20 cellular contexts compared by ENCODE assay signal in the genomic region with DNA sequence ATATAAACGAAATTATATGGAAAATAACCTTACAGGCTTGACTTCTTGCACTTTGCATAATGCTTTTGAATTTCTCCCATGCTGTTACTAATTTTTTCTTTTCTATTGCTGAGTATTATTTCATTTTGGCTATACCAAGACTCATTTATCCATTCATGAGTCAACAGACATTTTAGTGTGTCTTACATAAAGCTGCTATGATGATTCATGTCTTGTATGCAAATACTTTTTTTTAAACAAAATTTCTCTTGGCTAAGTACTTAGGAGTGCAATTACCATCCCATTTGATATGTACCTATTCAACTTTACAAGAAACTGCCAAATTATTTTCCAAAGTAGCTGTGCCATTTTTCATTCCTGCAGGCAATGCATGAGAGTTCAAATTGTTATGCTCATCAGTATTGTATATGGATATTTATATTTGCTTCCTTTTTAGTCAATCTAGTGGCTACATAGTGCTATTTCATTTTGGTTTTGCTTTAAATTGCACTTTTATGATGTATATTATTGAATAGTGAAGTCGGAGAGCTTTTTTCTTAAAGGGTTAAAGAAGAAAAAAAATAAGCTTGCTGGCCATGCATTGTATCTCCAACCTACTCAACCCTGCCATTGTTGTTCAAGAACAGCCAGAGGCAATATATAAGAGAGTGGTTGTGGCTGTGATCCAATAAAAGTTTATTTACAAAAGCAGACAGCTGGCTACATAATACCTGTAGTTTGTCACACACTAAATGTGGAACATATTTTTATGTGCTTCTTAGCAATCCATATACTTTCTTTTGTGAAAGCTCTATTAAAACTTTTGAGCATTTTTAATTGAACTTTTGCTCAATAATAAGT.
DNase-seq lines count a peak whose midpoint lies in the region; ATAC-seq and TF ChIP-seq lines count a peak whose summit lies in the region.
"Had no signal": no experiment of that assay in that cellular context is flagged by ENCODE, and none has a peak within 500 bp of the region (broad histone marks: within the 10 kb centered on the region; RNA-seq: fewer than 3 reads in every experiment).

No MANE protein-coding gene starts in this region.

- peak; percentile 69 for DNase-seq in ELR (ENCODE audit: low read depth)
- peak in 2 of 3 experiments; percentile 51 to 87 for DNase-seq in NCI-H1417 (lab: John Stamatoyannopoulos, UW)
- DNase-seq in NCI-H774 (lab: John Stamatoyannopoulos, UW), result peak; percentile 23
- peak; percentile 25 to 57 for DNase-seq in foreskin keratinocyte
- DNase-seq in activated gamma-delta T cell treated with Interleukin-2 at 50 U/mL for 16 hours, result no peak
- no peak for DNase-seq in Right ventricle myocardium superior
- DNase-seq: activated CD4-positive, alpha-beta T cell treated with anti-CD3 and anti-CD28 coated beads, Interleukin-2, amount 50 U/mL, for 1 hour; activated gamma-delta T cell; adrenal gland; CD4-positive, alpha-beta memory T cell; Kasumi-1; mesendoderm; naive thymus-derived CD4-positive, alpha-beta T cell; NCI-H1694 treated with DMSO at 0.1 percent for 48 hours; right cardiac atrium; RPMI8226; T-helper 1 cell had no signal

- peak; percentile 82 for ATAC-seq in foreskin keratinocyte
- no peak for ATAC-seq in GM18909 (IDR thresholded peaks at IDR 0.05; ENCODE audit: poor library complexity, unreplicated experiment)
- no peak for ATAC-seq in Right ventricle myocardium superior (ENCODE audit: poor library complexity)
- ATAC-seq: gastroesophageal sphincter; naive thymus-derived CD4-positive, alpha-beta T cell; right cardiac atrium had no signal

- intact Hi-C loops in Right ventricle myocardium superior (cut with DNase I), result no loop called here

- H3K27me3 ChIP-seq in foreskin keratinocyte, result no peaks in the 10 kb centered on the region
- H3K27me3 ChIP-seq: adrenal gland, gastroesophageal sphincter had no signal

- no peak overlapping the region for H3K27ac ChIP-seq in foreskin keratinocyte
- H3K27ac ChIP-seq: adrenal gland, epithelial cell of prostate, gastroesophageal sphincter had no signal

- peaks cover 4% of the 10 kb centered on the region for H3K4me1 ChIP-seq in foreskin keratinocyte
- H3K4me1 ChIP-seq: adrenal gland, gastroesophageal sphincter had no signal

- no peak for TF ChIP-seq CTCF in foreskin keratinocyte (conservative IDR thresholded peaks at IDR 0.05)

Comparison
In these comparisons a context has a peak if more than half of its experiments do, and no peak if none do; other contexts are left out.
1. DNase-seq: peak in ELR (single experiment), NCI-H1417 (2 of 3), NCI-H774 (single experiment) and foreskin keratinocyte (2 of 2); none in activated gamma-delta T cell treated with Interleukin-2 at 50 U/mL for 16 hours (single experiment) and Right ventricle myocardium superior (single experiment).